Comparison of ENCODE assay signal across 9 cellular contexts in the genomic region with DNA sequence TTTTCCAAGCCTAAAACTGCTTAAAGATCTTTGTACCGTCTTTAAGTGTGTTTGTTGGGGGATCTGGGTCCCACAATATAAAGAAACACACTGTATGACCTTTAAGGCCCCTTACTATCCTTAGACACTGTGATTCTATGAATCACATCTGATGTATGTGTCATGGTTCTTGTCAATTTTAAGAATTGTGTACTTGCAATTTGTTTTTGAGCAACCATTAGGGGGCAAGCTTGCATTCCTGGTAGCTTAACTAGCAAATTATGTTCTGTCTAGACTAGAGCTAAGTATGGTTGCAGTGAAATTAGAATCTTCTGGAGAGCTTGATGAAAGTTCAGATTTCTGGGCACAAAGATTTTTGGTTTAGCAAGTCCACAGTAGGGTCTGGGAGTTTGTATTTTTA.
A peak's percentile ranks its signal among the peaks of the same experiment; 100 is the strongest.
DNase-seq lines count a peak whose midpoint lies in the region; ATAC-seq, FAIRE-seq and TF ChIP-seq lines count a peak whose summit lies in the region.
"Had no signal": no experiment of that assay in that cellular context is flagged by ENCODE, and none has a peak within 500 bp of the region (broad histone marks: within the 10 kb centered on the region; RNA-seq: fewer than 3 reads in every experiment).

No MANE protein-coding gene starts in this region.

- peak; percentile 54 for FAIRE-seq in HTR-8/SVneo (lab: Jason Lieb, UNC)
- FAIRE-seq in urothelium cell line (lab: Jason Lieb, UNC) = no peak

- H3K4me1 ChIP-seq in vagina = peaks cover 9% of the 10 kb centered on the region

- peak in 1 of 3 experiments; percentile 28 for TF ChIP-seq CTCF in vagina (IDR thresholded peaks at IDR 0.05)

- no peak overlapping the region for H3K27ac ChIP-seq in vagina

- H3K9me3 ChIP-seq in vagina = no peaks in the 10 kb centered on the region

- no peak for TF ChIP-seq POLR2A in vagina (IDR thresholded peaks at IDR 0.05)

- intact Hi-C loops in vagina (cut with DNase I) = no loop called here

- DNase-seq in CMK (ENCODE audit: low read depth) (peak; percentile 29), HTR-8/SVneo (ENCODE audit: insufficient read length, low spot score) (peak; percentile 36), globus pallidus (ENCODE audit: low spot score) (peak; percentile 25), urothelium cell line (ENCODE audit: low spot score) (peak; percentile 26), vagina (ENCODE audit: extremely low spot score in 2 of 2) (no peak)
- DNase-seq: naive B cell had no signal

- H3K36me3 ChIP-seq in vagina = no peaks in the 10 kb centered on the region

- H3K4me3 ChIP-seq in vagina = no peak overlapping the region

- ATAC-seq in GM18868 (IDR thresholded peaks at IDR 0.05; ENCODE audit: unreplicated experiment) = peak; percentile 81
- peak; percentile 76 for ATAC-seq in SK-N-SH treated with all-trans-retinoic acid at 6 μM for 48 hours
- ATAC-seq in GM21619 (IDR thresholded peaks at IDR 0.05; ENCODE audit: unreplicated experiment) = no peak

- H3K27me3 ChIP-seq in vagina = no peaks in the 10 kb centered on the region

TF ChIP-seq in SK-N-SH treated with all-trans-retinoic acid at 6 μM for 48 hours, 23 proteins besides CTCF, POLR2A, EP300 and RAD21:
- TF ChIP-seq ZNF565 (CRISPR knock-in tag; conservative IDR thresholded peaks at IDR 0.05; ENCODE audit: low read depth) (no peak), GLIS3 (CRISPR knock-in tag; IDR thresholded peaks at IDR 0.05) (no peak), BACH2 (CRISPR knock-in tag; IDR thresholded peaks at IDR 0.05; ENCODE audit: borderline replicate concordance) (no peak), ZNF8 (CRISPR knock-in tag; IDR thresholded peaks at IDR 0.05) (no peak), ISL1 (CRISPR knock-in tag; IDR thresholded peaks at IDR 0.05) (no peak), PPARA (CRISPR knock-in tag; IDR thresholded peaks at IDR 0.05; ENCODE audit: borderline replicate concordance) (no peak), ZFP30 (CRISPR knock-in tag; IDR thresholded peaks at IDR 0.05) (no peak), CSDC2 (CRISPR knock-in tag; IDR thresholded peaks at IDR 0.05) (no peak), SNAI2 (CRISPR knock-in tag; IDR thresholded peaks at IDR 0.05) (no peak), ZNF70 (CRISPR knock-in tag; IDR thresholded peaks at IDR 0.05) (no peak), OSR1 (CRISPR knock-in tag; IDR thresholded peaks at IDR 0.05) (no peak)
- TF ChIP-seq, protein P1, sequence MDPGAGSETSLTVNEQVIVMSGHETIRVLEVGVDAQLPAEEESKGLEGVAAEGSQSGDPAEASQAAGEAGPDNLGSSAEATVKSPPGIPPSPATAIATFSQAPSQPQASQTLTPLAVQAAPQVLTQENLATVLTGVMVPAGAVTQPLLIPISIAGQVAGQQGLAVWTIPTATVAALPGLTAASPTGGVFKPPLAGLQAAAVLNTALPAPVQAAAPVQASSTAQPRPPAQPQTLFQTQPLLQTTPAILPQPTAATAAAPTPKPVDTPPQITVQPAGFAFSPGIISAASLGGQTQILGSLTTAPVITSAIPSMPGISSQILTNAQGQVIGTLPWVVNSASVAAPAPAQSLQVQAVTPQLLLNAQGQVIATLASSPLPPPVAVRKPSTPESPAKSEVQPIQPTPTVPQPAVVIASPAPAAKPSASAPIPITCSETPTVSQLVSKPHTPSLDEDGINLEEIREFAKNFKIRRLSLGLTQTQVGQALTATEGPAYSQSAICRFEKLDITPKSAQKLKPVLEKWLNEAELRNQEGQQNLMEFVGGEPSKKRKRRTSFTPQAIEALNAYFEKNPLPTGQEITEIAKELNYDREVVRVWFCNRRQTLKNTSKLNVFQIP (CRISPR knock-in tag; IDR thresholded peaks at IDR 0.05; ENCODE audit: borderline replicate concordance, low read depth) = no peak; the same call in 1 of the 2 replicates
- TF ChIP-seq, protein P2, sequence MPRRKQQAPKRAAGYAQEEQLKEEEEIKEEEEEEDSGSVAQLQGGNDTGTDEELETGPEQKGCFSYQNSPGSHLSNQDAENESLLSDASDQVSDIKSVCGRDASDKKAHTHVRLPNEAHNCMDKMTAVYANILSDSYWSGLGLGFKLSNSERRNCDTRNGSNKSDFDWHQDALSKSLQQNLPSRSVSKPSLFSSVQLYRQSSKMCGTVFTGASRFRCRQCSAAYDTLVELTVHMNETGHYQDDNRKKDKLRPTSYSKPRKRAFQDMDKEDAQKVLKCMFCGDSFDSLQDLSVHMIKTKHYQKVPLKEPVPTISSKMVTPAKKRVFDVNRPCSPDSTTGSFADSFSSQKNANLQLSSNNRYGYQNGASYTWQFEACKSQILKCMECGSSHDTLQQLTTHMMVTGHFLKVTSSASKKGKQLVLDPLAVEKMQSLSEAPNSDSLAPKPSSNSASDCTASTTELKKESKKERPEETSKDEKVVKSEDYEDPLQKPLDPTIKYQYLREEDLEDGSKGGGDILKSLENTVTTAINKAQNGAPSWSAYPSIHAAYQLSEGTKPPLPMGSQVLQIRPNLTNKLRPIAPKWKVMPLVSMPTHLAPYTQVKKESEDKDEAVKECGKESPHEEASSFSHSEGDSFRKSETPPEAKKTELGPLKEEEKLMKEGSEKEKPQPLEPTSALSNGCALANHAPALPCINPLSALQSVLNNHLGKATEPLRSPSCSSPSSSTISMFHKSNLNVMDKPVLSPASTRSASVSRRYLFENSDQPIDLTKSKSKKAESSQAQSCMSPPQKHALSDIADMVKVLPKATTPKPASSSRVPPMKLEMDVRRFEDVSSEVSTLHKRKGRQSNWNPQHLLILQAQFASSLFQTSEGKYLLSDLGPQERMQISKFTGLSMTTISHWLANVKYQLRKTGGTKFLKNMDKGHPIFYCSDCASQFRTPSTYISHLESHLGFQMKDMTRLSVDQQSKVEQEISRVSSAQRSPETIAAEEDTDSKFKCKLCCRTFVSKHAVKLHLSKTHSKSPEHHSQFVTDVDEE (CRISPR knock-in tag; IDR thresholded peaks at IDR 0.05) = no peak
- TF ChIP-seq, protein P3, sequence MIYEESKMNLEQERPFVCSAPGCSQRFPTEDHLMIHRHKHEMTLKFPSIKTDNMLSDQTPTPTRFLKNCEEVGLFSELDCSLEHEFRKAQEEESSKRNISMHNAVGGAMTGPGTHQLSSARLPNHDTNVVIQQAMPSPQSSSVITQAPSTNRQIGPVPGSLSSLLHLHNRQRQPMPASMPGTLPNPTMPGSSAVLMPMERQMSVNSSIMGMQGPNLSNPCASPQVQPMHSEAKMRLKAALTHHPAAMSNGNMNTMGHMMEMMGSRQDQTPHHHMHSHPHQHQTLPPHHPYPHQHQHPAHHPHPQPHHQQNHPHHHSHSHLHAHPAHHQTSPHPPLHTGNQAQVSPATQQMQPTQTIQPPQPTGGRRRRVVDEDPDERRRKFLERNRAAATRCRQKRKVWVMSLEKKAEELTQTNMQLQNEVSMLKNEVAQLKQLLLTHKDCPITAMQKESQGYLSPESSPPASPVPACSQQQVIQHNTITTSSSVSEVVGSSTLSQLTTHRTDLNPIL (CRISPR knock-in tag; IDR thresholded peaks at IDR 0.05; ENCODE audit: low read depth) = no peak

Comparison
In these comparisons a context has a peak if more than half of its experiments do, and no peak if none do; other contexts are left out.
1. DNase-seq: peak in CMK (single experiment), HTR-8/SVneo (single experiment), globus pallidus (single experiment) and urothelium cell line (single experiment); none in vagina (0 of 2).